ENCODE assay signal across 1 cellular context in genomic region chr2:134194519-134194918, GRCh38.
TF ChIP-seq lines count a peak whose summit lies in the region.

No MANE protein-coding gene starts in this region.

TF ChIP-seq in K562, 482 proteins besides CTCF, POLR2A, EP300 and RAD21 (continued from another document):
- no peak for TF ChIP-seq SMARCE1 (IDR thresholded peaks at IDR 0.05)
